Comparison of ENCODE assay signal across 1 cellular context in the genomic region with DNA sequence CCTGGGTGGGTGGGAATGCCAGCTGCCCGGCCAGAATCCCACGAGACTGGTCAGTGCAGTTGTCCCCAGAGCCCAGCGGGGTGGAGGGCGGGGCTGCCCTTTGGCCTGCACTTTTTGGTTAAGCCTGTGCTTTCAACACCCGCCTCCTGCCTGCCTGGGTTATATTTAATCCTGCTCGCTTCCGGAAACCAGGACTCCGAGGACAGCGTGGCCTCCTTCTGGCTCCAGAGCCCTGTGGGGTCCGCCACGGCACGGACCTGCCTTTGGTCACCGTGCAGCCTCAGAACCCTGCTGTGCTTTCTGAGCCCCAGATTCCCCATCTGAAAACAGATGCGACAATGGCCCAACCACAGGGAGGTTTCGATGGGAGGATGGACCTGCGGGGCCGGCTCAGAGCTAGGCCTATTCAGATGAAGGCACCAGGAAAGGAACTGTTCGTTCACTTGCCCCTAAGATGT.
TF ChIP-seq lines count a peak whose summit lies in the region.

No MANE protein-coding gene starts in this region.

TF ChIP-seq in HepG2, 621 proteins besides CTCF, POLR2A, EP300 and RAD21 (continued from another document and continues in another):
- TF ChIP-seq, protein P1, sequence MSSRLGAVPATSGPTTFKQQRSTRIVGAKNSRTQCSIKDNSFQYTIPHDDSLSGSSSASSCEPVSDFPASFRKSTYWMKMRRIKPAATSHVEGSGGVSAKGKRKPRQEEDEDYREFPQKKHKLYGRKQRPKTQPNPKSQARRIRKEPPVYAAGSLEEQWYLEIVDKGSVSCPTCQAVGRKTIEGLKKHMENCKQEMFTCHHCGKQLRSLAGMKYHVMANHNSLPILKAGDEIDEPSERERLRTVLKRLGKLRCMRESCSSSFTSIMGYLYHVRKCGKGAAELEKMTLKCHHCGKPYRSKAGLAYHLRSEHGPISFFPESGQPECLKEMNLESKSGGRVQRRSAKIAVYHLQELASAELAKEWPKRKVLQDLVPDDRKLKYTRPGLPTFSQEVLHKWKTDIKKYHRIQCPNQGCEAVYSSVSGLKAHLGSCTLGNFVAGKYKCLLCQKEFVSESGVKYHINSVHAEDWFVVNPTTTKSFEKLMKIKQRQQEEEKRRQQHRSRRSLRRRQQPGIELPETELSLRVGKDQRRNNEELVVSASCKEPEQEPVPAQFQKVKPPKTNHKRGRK (CRISPR knock-in tag; IDR thresholded peaks at IDR 0.05) = no peak
- TF ChIP-seq FLYWCH1 (CRISPR knock-in tag; IDR thresholded peaks at IDR 0.05) (no peak), RFX1 (IDR thresholded peaks at IDR 0.05) (no peak), ZKSCAN5 (CRISPR knock-in tag; IDR thresholded peaks at IDR 0.05) (no peak), ZNF562 (CRISPR knock-in tag; IDR thresholded peaks at IDR 0.05; ENCODE audit: borderline replicate concordance) (no peak), NRL (CRISPR knock-in tag; IDR thresholded peaks at IDR 0.05; ENCODE audit: borderline replicate concordance) (peak; percentile 70; the same call in 1 of the 2 replicates), ZSCAN20 (CRISPR knock-in tag; IDR thresholded peaks at IDR 0.05; ENCODE audit: borderline replicate concordance) (no peak), ZNF253 (CRISPR knock-in tag; IDR thresholded peaks at IDR 0.05; ENCODE audit: borderline replicate concordance) (no peak), ZSCAN31 (CRISPR knock-in tag; IDR thresholded peaks at IDR 0.05; ENCODE audit: low read depth) (peak; percentile 65; the same call in 1 of the 2 replicates), ZNF3 (CRISPR knock-in tag; IDR thresholded peaks at IDR 0.05) (no peak), MBD4 (IDR thresholded peaks at IDR 0.05; ENCODE audit: borderline replicate concordance, low read length) (no peak), ZNF790 (CRISPR knock-in tag; IDR thresholded peaks at IDR 0.05; ENCODE audit: borderline replicate concordance) (no peak), RORA (CRISPR knock-in tag; IDR thresholded peaks at IDR 0.05) (no peak), ZNF563 (CRISPR knock-in tag; IDR thresholded peaks at IDR 0.05) (0 out of 2 replicates have a peak, but pooled peaks have one; percentile 32), ZMYM2 (CRISPR knock-in tag; IDR thresholded peaks at IDR 0.05) (peak; percentile 65; the same call in 1 of the 2 replicates), CEBPB (IDR thresholded peaks at IDR 0.05; ENCODE audit: borderline replicate concordance, low read depth, low read length) (no peak; the same call in 1 of the 2 replicates), MBNL3 (CRISPR knock-in tag; conservative IDR thresholded peaks at IDR 0.05) (no peak), FOSL1 (CRISPR knock-in tag; IDR thresholded peaks at IDR 0.05; ENCODE audit: borderline replicate concordance) (no peak), ZSCAN9 (CRISPR knock-in tag; IDR thresholded peaks at IDR 0.05; ENCODE audit: borderline replicate concordance) (peak; percentile 75; the same call in 1 of the 2 replicates), ZNF143 (CRISPR knock-in tag; IDR thresholded peaks at IDR 0.05) (no peak; the same call in 1 of the 2 replicates), ZNF33A (CRISPR knock-in tag; IDR thresholded peaks at IDR 0.05; ENCODE audit: borderline replicate concordance) (no peak), SMARCE1 (IDR thresholded peaks at IDR 0.05; ENCODE audit: borderline replicate concordance) (no peak), TAF15 (IDR thresholded peaks at IDR 0.05; ENCODE audit: low read depth, low read length, poor library complexity, severe bottlenecking) (no peak), SRSF1 (optimal IDR thresholded peaks at IDR 0.05; ENCODE audit: low read depth, low read length) (no peak), TCF7 (IDR thresholded peaks at IDR 0.05; ENCODE audit: low read depth) (0 out of 2 replicates have a peak, but pooled peaks have one; percentile 44), ZNF768 (CRISPR knock-in tag; IDR thresholded peaks at IDR 0.05) (peak; percentile 84), ZNF225 (CRISPR knock-in tag; IDR thresholded peaks at IDR 0.05) (no peak), GTF2F1 (IDR thresholded peaks at IDR 0.05; ENCODE audit: low read length) (no peak), ZNF569 (CRISPR knock-in tag; IDR thresholded peaks at IDR 0.05; ENCODE audit: borderline replicate concordance) (no peak), GZF1 (CRISPR knock-in tag; IDR thresholded peaks at IDR 0.05) (0 out of 2 replicates have a peak, but pooled peaks have one; percentile 33), YEATS4 (CRISPR knock-in tag; IDR thresholded peaks at IDR 0.05; ENCODE audit: borderline replicate concordance) (peak; percentile 71; the same call in 1 of the 2 replicates), NR2F1 (CRISPR knock-in tag; IDR thresholded peaks at IDR 0.05) (peak; percentile 28 to 66; a peak in 3 of 4 replicates), FOXP1 (IDR thresholded peaks at IDR 0.05) (no peak), FOXP1 (CRISPR knock-in tag; IDR thresholded peaks at IDR 0.05) (peak; percentile 40; the same call in 1 of the 2 replicates), SKI (IDR thresholded peaks at IDR 0.05; ENCODE audit: partially characterized antibody) (no peak), MXI1 (IDR thresholded peaks at IDR 0.05; ENCODE audit: borderline replicate concordance, low read depth, low read length) (peak; percentile 67; the same call in 1 of the 3 replicates)
- TF ChIP-seq, protein P2, sequence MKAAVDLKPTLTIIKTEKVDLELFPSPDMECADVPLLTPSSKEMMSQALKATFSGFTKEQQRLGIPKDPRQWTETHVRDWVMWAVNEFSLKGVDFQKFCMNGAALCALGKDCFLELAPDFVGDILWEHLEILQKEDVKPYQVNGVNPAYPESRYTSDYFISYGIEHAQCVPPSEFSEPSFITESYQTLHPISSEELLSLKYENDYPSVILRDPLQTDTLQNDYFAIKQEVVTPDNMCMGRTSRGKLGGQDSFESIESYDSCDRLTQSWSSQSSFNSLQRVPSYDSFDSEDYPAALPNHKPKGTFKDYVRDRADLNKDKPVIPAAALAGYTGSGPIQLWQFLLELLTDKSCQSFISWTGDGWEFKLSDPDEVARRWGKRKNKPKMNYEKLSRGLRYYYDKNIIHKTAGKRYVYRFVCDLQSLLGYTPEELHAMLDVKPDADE (CRISPR knock-in tag; IDR thresholded peaks at IDR 0.05) = no peak
- TF ChIP-seq, protein P3, sequence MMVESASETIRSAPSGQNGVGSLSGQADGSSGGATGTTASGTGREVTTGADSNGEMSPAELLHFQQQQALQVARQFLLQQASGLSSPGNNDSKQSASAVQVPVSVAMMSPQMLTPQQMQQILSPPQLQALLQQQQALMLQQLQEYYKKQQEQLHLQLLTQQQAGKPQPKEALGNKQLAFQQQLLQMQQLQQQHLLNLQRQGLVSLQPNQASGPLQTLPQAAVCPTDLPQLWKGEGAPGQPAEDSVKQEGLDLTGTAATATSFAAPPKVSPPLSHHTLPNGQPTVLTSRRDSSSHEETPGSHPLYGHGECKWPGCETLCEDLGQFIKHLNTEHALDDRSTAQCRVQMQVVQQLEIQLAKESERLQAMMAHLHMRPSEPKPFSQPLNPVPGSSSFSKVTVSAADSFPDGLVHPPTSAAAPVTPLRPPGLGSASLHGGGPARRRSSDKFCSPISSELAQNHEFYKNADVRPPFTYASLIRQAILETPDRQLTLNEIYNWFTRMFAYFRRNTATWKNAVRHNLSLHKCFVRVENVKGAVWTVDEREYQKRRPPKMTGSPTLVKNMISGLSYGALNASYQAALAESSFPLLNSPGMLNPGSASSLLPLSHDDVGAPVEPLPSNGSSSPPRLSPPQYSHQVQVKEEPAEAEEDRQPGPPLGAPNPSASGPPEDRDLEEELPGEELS (CRISPR knock-in tag; IDR thresholded peaks at IDR 0.05) = peak; percentile 80
- TF ChIP-seq, protein P4, sequence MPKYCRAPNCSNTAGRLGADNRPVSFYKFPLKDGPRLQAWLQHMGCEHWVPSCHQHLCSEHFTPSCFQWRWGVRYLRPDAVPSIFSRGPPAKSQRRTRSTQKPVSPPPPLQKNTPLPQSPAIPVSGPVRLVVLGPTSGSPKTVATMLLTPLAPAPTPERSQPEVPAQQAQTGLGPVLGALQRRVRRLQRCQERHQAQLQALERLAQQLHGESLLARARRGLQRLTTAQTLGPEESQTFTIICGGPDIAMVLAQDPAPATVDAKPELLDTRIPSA (CRISPR knock-in tag; IDR thresholded peaks at IDR 0.05; ENCODE audit: borderline replicate concordance) = no peak
- TF ChIP-seq, protein P5, sequence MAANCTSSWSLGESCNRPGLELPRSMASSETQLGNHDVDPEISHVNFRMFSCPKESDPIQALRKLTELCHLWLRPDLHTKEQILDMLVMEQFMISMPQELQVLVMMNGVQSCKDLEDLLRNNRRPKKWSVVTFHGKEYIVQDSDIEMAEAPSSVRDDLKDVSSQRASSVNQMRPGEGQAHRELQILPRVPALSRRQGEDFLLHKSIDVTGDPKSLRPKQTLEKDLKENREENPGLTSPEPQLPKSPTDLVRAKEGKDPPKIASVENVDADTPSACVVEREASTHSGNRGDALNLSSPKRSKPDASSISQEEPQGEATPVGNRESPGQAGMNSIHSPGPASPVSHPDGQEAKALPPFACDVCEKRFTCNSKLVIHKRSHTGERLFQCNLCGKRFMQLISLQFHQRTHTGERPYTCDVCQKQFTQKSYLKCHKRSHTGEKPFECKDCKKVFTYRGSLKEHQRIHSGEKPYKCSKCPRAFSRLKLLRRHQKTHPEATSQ (CRISPR knock-in tag; IDR thresholded peaks at IDR 0.05; ENCODE audit: borderline replicate concordance) = no peak
- TF ChIP-seq, protein P6, sequence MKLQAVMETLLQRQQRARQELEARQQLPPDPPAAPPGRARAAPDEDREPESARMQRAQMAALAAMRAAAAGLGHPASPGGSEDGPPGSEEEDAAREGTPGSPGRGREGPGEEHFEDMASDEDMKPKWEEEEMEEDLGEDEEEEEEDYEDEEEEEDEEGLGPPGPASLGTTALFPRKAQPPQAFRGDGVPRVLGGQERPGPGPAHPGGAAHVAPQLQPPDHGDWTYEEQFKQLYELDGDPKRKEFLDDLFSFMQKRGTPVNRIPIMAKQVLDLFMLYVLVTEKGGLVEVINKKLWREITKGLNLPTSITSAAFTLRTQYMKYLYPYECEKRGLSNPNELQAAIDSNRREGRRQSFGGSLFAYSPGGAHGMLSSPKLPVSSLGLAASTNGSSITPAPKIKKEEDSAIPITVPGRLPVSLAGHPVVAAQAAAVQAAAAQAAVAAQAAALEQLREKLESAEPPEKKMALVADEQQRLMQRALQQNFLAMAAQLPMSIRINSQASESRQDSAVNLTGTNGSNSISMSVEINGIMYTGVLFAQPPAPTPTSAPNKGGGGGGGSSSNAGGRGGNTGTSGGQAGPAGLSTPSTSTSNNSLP (IDR thresholded peaks at IDR 0.05; ENCODE audit: low read depth, low read length) = 0 out of 2 replicates have a peak, but pooled peaks have one; percentile 16
- TF ChIP-seq, protein P7, sequence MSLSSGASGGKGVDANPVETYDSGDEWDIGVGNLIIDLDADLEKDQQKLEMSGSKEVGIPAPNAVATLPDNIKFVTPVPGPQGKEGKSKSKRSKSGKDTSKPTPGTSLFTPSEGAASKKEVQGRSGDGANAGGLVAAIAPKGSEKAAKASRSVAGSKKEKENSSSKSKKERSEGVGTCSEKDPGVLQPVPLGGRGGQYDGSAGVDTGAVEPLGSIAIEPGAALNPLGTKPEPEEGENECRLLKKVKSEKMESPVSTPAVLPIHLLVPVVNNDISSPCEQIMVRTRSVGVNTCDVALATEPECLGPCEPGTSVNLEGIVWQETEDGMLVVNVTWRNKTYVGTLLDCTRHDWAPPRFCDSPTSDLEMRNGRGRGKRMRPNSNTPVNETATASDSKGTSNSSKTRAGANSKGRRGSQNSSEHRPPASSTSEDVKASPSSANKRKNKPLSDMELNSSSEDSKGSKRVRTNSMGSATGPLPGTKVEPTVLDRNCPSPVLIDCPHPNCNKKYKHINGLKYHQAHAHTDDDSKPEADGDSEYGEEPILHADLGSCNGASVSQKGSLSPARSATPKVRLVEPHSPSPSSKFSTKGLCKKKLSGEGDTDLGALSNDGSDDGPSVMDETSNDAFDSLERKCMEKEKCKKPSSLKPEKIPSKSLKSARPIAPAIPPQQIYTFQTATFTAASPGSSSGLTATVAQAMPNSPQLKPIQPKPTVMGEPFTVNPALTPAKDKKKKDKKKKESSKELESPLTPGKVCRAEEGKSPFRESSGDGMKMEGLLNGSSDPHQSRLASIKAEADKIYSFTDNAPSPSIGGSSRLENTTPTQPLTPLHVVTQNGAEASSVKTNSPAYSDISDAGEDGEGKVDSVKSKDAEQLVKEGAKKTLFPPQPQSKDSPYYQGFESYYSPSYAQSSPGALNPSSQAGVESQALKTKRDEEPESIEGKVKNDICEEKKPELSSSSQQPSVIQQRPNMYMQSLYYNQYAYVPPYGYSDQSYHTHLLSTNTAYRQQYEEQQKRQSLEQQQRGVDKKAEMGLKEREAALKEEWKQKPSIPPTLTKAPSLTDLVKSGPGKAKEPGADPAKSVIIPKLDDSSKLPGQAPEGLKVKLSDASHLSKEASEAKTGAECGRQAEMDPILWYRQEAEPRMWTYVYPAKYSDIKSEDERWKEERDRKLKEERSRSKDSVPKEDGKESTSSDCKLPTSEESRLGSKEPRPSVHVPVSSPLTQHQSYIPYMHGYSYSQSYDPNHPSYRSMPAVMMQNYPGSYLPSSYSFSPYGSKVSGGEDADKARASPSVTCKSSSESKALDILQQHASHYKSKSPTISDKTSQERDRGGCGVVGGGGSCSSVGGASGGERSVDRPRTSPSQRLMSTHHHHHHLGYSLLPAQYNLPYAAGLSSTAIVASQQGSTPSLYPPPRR (CRISPR knock-in tag; IDR thresholded peaks at IDR 0.05; ENCODE audit: borderline replicate concordance) = peak; percentile 76; the same call in 1 of the 2 replicates
- TF ChIP-seq, protein P8, sequence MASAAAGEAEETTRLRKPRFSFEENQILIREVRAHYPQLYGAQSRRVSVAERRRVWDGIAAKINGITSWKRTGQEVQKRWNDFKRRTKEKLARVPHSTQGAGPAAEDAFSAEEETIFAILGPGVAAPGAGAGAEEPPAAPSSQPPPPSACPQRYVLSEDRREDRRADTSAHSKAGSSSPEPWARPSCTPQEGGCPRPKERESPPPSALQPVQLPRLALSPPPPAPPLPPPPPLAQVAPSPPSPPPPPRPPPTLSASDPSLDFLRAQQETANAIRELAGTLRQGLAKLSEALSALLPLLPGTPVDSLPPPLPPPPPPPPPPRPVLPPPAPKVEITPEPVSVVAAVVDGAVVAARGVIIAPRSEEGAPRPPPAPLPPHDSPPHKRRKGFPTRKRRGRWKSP (CRISPR knock-in tag; IDR thresholded peaks at IDR 0.05) = peak; percentile 50; the same call in 1 of the 2 replicates
